26 cellular contexts compared by ENCODE assay signal in the genomic region with DNA sequence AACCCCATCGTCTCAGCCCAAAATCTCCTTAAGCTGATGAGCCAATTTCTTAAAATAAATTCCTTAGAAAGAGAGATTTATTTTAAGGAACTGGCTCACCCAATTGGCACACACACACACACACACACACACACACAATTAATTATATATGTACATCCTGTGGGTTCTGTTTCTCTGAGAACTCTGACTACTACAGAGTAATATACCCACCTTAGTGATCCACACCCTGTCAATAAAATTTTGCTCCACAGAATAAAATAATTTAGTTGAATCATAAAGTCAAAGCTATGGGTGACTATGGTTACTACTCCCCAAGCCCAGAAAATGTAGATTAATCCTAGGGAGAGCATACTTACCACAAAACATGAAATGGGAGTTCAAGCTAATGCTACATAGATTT.
"Had no signal": no experiment of that assay in that cellular context is flagged by ENCODE, and none has a peak within 500 bp of the region (broad histone marks: within the 10 kb centered on the region; RNA-seq: fewer than 3 reads in every experiment).

No MANE protein-coding gene starts in this region.

- H3K27ac ChIP-seq: stomach, suprapubic skin, testis, thoracic aorta, thyroid gland, tibial artery, tibial nerve, transverse colon, upper lobe of left lung, upper lobe of right lung, uterus, vagina had no signal

- H3K9me3 ChIP-seq: stomach, suprapubic skin, testis, thoracic aorta, thyroid gland, tibial artery, tibial nerve, transverse colon, upper lobe of left lung, upper lobe of right lung, uterus, vagina had no signal

- H3K4me1 ChIP-seq: stomach, suprapubic skin, testis, thyroid gland, tibial artery, tibial nerve, upper lobe of left lung, upper lobe of right lung, uterus, vagina had no signal

- DNase-seq: stimulated activated CD4-positive, alpha-beta T cell treated with anti-CD3 and anti-CD28 coated beads, Interleukin-2, amount 100 ng/mL, for 48 hours; stimulated activated CD4-positive, alpha-beta T cell treated with anti-CD3 and anti-CD28 coated beads, Interleukin-4, amount 100 ng/mL, for 1 hour; stimulated activated CD4-positive, alpha-beta T cell treated with anti-CD3 and anti-CD28 coated beads, Interleukin-4, amount 100 ng/mL, for 24 hours; stimulated activated CD4-positive, alpha-beta T cell treated with anti-CD3 and anti-CD28 coated beads, Interleukin-4, amount 100 ng/mL, for 4 hours; stimulated activated CD8-positive, alpha-beta memory T cell treated with anti-CD3 and anti-CD28 coated beads, Interleukin-4, amount 100 ng/mL, for 48 hours; stimulated activated naive B cell treated with anti-CD40 and anti-IgM and Interleukin-4, amounts not matched to agents 10 μg/mL and 1 μg/mL and 100 μg/mL, for 72 hours; stimulated activated naive CD4-positive, alpha-beta T cell; stimulated activated naive CD4-positive, alpha-beta T cell treated with Interleukin-2 at 50 U/mL for 16 hours; stimulated activated naive CD8-positive, alpha-beta T cell treated with anti-CD3 and anti-CD28 coated beads, Interleukin-15, amount 100 ng/mL, for 72 hours; stimulated activated naive CD8-positive, alpha-beta T cell treated with anti-CD3 and anti-CD28 coated beads, Interleukin-15, Interleukin-2, amounts not matched to agents 100 U/mL and 50 U/mL, for 24 hours; stomach; substantia nigra; testis; thyroid gland; tibial artery; transverse colon; trophoblast cell; upper lobe of left lung; upper lobe of right lung; uterus had no signal

- H3K4me3 ChIP-seq: stomach, suprapubic skin, testis, thoracic aorta, thyroid gland, tibial artery, tibial nerve, transverse colon, upper lobe of left lung, upper lobe of right lung, uterus, vagina had no signal

- ATAC-seq: stimulated activated effector memory CD8-positive, alpha-beta T cell treated with anti-CD3 and anti-CD28 coated beads, Interleukin-12 subunit alpha, Interleukin-12 subunit beta, amount 100 ng/mL, for 72 hours; stimulated activated memory B cell treated with anti-CD40 and anti-IgM and Interleukin-4, amounts not matched to agents 10 μg/mL and 1 μg/mL and 100 μg/mL, for 72 hours; stimulated activated naive B cell treated with anti-CD40 and anti-IgM and Interleukin-4, amounts not matched to agents 10 μg/mL and 1 μg/mL and 100 μg/mL, for 72 hours; stimulated activated naive CD8-positive, alpha-beta T cell treated with anti-CD3 and anti-CD28 coated beads, Interleukin-15, amount 100 ng/mL, for 72 hours; stimulated activated naive CD8-positive, alpha-beta T cell treated with anti-CD3 and anti-CD28 coated beads, Interleukin-15, Interleukin-2, amounts not matched to agents 100 U/mL and 50 U/mL, for 24 hours; upper lobe of right lung had no signal

- H3K36me3 ChIP-seq: stomach, suprapubic skin, thoracic aorta, thyroid gland, tibial artery, tibial nerve, transverse colon, upper lobe of left lung, upper lobe of right lung, uterus, vagina had no signal

- H3K27me3 ChIP-seq: stomach, suprapubic skin, testis, thyroid gland, tibial artery, tibial nerve, transverse colon, upper lobe of left lung, upper lobe of right lung, uterus, vagina had no signal
